ENCODE assay signal across 23 cellular contexts in the genomic region with DNA sequence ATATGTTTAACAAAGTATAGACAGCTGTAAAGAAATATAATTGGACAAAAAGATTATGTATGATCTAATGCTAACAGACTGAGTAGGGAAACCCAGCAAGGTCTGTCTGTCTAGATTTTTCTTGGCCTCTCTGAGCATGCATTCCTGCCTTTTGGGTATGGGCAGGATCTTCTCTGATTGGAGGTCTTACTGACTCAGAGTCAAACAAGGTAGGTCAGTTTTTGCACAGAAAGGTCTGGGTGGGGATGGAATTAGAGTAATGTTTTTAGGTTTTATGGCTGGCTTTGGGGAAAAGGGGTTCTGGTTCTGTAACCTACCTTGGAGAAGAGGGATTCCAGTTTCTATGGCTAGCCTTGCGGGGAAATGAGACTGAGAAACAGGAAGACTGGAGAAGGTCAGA.
A peak's percentile ranks its signal among the peaks of the same experiment; 100 is the strongest.
DNase-seq lines count a peak whose midpoint lies in the region; FAIRE-seq and TF ChIP-seq lines count a peak whose summit lies in the region.
"Had no signal": no experiment of that assay in that cellular context is flagged by ENCODE, and none has a peak within 500 bp of the region (broad histone marks: within the 10 kb centered on the region; RNA-seq: fewer than 3 reads in every experiment).

No MANE protein-coding gene starts in this region.

- peaks cover 4% of the 10 kb centered on the region for H3K79me1 ChIP-seq in mesendoderm (ENCODE audit: low read length)

- no peak for FAIRE-seq in astrocyte (lab: Jason Lieb, UNC)
- FAIRE-seq: GM12878, H1 had no signal

- no peak for TF ChIP-seq CTCF in astrocyte (IDR thresholded peaks at IDR 0.05; ENCODE audit: insufficient read depth, low read depth, low read length)

- DNase-seq in astrocyte (ENCODE audit: low read depth) (no peak), mesendoderm (peak; percentile 49), head of caudate nucleus (no peak), cerebellum (ENCODE audit: low spot score) (no peak), germinal center (ENCODE audit: low spot score) (no peak)
- no peak for DNase-seq in activated CD4-positive, alpha-beta T cell treated with anti-CD3 and anti-CD28 coated beads for 4 hours
- DNase-seq: CD4-positive, alpha-beta T cell; COR-L47; DMS79; NCI-H1105; NCI-H146; NCI-H2029; NCI-H2227 treated with DMSO at 0.1 percent for 48 hours; NCI-H510A; NCI-H748 treated with DMSO at 0.1 percent for 48 hours; PC-9; RPMI8226; SHP77 had no signal

- no peak overlapping the region for H3K56ac ChIP-seq in mesendoderm (ENCODE audit: low read length)

- no peaks in the 10 kb centered on the region for H4K20me1 ChIP-seq in astrocyte (ENCODE audit: insufficient read depth, low read length)

- intact Hi-C loops in head of caudate nucleus (cut with DNase I) = no loop called here

- H3K9me3 ChIP-seq in HUES6 (ENCODE audit: control insufficient read depth, insufficient read depth, low read depth, low read length) (no peaks in the 10 kb centered on the region), astrocyte (ENCODE audit: insufficient read depth, low read depth, low read length) (no peaks in the 10 kb centered on the region)

- peak overlapping the region; percentile 36 for H3K27ac Mint-ChIP-seq in astrocyte (ENCODE audit: unreplicated experiment)
- H3K27ac Mint-ChIP-seq: CD4-positive, alpha-beta T cell had no signal

- no peak overlapping the region for H3K18ac ChIP-seq in mesendoderm (ENCODE audit: low read length)

- no peak overlapping the region for H2BK5ac ChIP-seq in mesendoderm (ENCODE audit: low read length)

- H3K27me3 ChIP-seq in HUES6 (ENCODE audit: control insufficient read depth, insufficient read depth, low read length) (no peaks in the 10 kb centered on the region), astrocyte (ENCODE audit: insufficient read depth, low read length) (no peaks in the 10 kb centered on the region), mesendoderm (ENCODE audit: insufficient read depth, low read length, poor library complexity) (no peaks in the 10 kb centered on the region)

- H3K4me1 ChIP-seq in HUES6 (ENCODE audit: control insufficient read depth, insufficient read depth, low read length) = peaks cover 35% of the 10 kb centered on the region
- no peaks in the 10 kb centered on the region for H3K4me1 ChIP-seq in astrocyte (ENCODE audit: insufficient read depth, low read length)
- peaks cover 2% of the 10 kb centered on the region for H3K4me1 ChIP-seq in mesendoderm (ENCODE audit: control insufficient read depth, low read depth, low read length)

- H3K4me2 ChIP-seq in astrocyte (ENCODE audit: low read length) (no peak overlapping the region), mesendoderm (ENCODE audit: low read length) (no peak overlapping the region)
- H3K4me2 ChIP-seq: KMS-11, PC-9 had no signal

- H3K36me3 Mint-ChIP-seq in astrocyte (ENCODE audit: low read depth, unreplicated experiment) = no peaks in the 10 kb centered on the region

- H3K4ac ChIP-seq in mesendoderm (ENCODE audit: low read depth, low read length) = no peak overlapping the region

- H3K27ac ChIP-seq in HUES6 (ENCODE audit: low read depth, low read length) = 0 out of 2 replicates have a peak overlapping the region, but pooled peaks have one; percentile 4
- H3K27ac ChIP-seq in astrocyte (ENCODE audit: low read depth, low read length) = no peak overlapping the region
- H3K27ac ChIP-seq in mesendoderm (ENCODE audit: low read depth, low read length) = no peak overlapping the region
- H3K27ac ChIP-seq: KMS-11, PC-9, SK-N-MC had no signal

- WGBS in mesendoderm (ENCODE audit: extremely low coverage, insufficient coverage, low lambda C conversion rate) = no CpG with 5 or more reads among the region's 1 CpG

- no peak overlapping the region for H2BK15ac ChIP-seq in mesendoderm (replicated peaks; ENCODE audit: low read depth)

- no peaks in the 10 kb centered on the region for H3K9me3 Mint-ChIP-seq in astrocyte (ENCODE audit: unreplicated experiment)
- H3K9me3 Mint-ChIP-seq: CD4-positive, alpha-beta T cell had no signal

- H3K23ac ChIP-seq in mesendoderm (ENCODE audit: low read length) = no peak overlapping the region

- H2AFZ ChIP-seq in astrocyte (ENCODE audit: low read depth, low read length) = no peak overlapping the region
- H2AFZ ChIP-seq: PC-9 had no signal

- H4K8ac ChIP-seq in mesendoderm (ENCODE audit: low read depth, low read length) = no peak overlapping the region

- H3K79me2 ChIP-seq in astrocyte (ENCODE audit: insufficient read depth, low read length) (no peaks in the 10 kb centered on the region), mesendoderm (ENCODE audit: control insufficient read depth, insufficient read depth, low read length) (peaks cover 7% of the 10 kb centered on the region)

- no peak overlapping the region for H3K4me3 ChIP-seq in HUES6 (ENCODE audit: low read depth, low read length)
- H3K4me3 ChIP-seq in astrocyte (ENCODE audit: insufficient read depth, low read depth, low read length) = no peak overlapping the region
- no peak overlapping the region for H3K4me3 ChIP-seq in mesendoderm (ENCODE audit: low read length)
- H3K4me3 ChIP-seq: GM12878, PC-9, SK-N-MC had no signal

- H4K5ac ChIP-seq in mesendoderm (ENCODE audit: low read length) = no peak overlapping the region

- no peak overlapping the region for H2BK120ac ChIP-seq in mesendoderm (ENCODE audit: low read depth, low read length)

- H3K9ac ChIP-seq in HUES6 (ENCODE audit: low read length) (no peak overlapping the region), astrocyte (ENCODE audit: low read length) (no peak overlapping the region), mesendoderm (ENCODE audit: low read length) (no peak overlapping the region)
- H3K9ac ChIP-seq: KMS-11 had no signal

- H3K36me3 ChIP-seq in HUES6 (ENCODE audit: control insufficient read depth, insufficient read depth, low read length) = no peaks in the 10 kb centered on the region
- H3K36me3 ChIP-seq in astrocyte (ENCODE audit: insufficient read depth, low read length) = no peaks in the 10 kb centered on the region
- no peaks in the 10 kb centered on the region for H3K36me3 ChIP-seq in mesendoderm (ENCODE audit: control insufficient read depth, insufficient read depth, low read length)

- H3K4me1 Mint-ChIP-seq in astrocyte (ENCODE audit: low read depth, unreplicated experiment) = peaks cover 22% of the 10 kb centered on the region

- H2AK5ac ChIP-seq in mesendoderm (ENCODE audit: low read length) = no peak overlapping the region

- no peak overlapping the region for H3K4me3 Mint-ChIP-seq in astrocyte (ENCODE audit: unreplicated experiment)
- H3K4me3 Mint-ChIP-seq: CD4-positive, alpha-beta T cell had no signal

- no peaks in the 10 kb centered on the region for H3K27me3 Mint-ChIP-seq in astrocyte (ENCODE audit: low read depth, unreplicated experiment)
